In the genomic region with DNA sequence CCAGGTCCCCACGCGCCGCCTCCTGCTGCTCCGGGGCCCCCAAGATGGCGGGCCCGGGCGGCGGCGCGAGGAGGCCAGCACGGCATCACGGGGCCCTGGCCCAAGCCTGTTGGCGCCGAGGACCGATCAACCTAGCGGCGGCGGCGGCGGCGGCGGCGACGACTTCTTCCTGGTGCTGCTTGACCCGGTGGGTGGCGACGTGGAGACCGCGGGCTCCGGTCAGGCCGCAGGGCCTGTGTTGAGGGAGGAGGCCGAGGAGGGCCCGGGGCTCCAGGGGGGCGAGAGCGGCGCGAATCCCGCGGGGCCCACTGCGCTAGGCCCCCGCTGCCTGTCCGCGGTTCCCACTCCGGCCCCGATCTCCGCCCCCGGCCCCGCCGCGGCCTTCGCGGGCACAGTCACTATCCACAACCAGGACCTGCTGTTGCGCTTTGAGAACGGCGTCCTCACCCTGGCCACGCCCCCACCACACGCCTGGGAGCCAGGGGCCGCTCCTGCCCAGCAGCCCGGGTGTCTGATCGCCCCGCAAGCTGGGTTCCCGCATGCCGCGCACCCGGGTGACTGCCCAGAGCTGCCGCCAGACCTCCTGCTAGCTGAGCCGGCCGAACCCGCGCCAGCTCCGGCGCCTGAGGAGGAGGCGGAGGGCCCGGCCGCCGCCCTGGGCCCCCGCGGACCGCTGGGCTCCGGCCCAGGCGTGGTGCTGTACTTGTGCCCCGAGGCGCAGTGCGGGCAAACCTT, we compare ENCODE assay signal across 8 cellular contexts. TPM values are rescaled to one million over a fixed set of nuclear protein-coding genes. Genes with fewer than 3 reads are reported as not detected.
DNase-seq lines count a peak whose midpoint lies in the region; ATAC-seq and TF ChIP-seq lines count a peak whose summit lies in the region.
"Not testable (repeated sequence)": the region's sequence is repeated elsewhere in the genome, so short reads cannot be mapped to it uniquely, and the experiment has no call there.

No MANE protein-coding gene starts in this region.

- POLR2A ChIA-PET in CD4-positive, alpha-beta memory T cell (lab: Charles Lee; ENCODE audit: partially characterized antibody): not testable (repeated sequence)

- H3K9me3 ChIP-seq in CD4-positive, alpha-beta memory T cell (ENCODE audit: control insufficient read depth in 1 of 2, low read length in 2 of 2); lower lobe of right lung: not testable (repeated sequence)

- not testable (repeated sequence) for H3K36me3 ChIP-seq in CD4-positive, alpha-beta memory T cell (ENCODE audit: insufficient read depth, low read length); lower lobe of right lung

- H3K4me1 Mint-ChIP-seq in CD4-positive, alpha-beta memory T cell: peaks cover 24 to 62% (median 40%) of the 10 kb centered on the region in 4 donors

- peaks cover 8 to 23% of the 10 kb centered on the region in 2 donors for H3K36me3 Mint-ChIP-seq in CD4-positive, alpha-beta memory T cell

- DNase-seq in CD4-positive, alpha-beta memory T cell: peak; percentile 37 to 61 (median 47)
- DNase-seq in NOMO-1 treated with dmso at 0.1 percent for 144 hours (lab: John Stamatoyannopoulos, UW; ENCODE audit: unreplicated experiment) (peak; percentile 3), lower lobe of right lung (peak; percentile 56)
- peak; percentile 51 to 61 for DNase-seq in activated T-cell treated with anti-CD3 and anti-CD28 coated beads, Interleukin-2, amount 50 U/mL, for 48 hours
- DNase-seq in epithelial cell of prostate (ENCODE audit: low read depth, low spot score): not testable (repeated sequence)
- DNase-seq in stimulated activated CD4-positive, alpha-beta T cell treated with anti-CD3 and anti-CD28 coated beads, Interleukin-12 subunit alpha, Interleukin-12 subunit beta, amount 100 ng/mL, for 4 hours: peak; percentile 15

- not testable (repeated sequence) for H3K27me3 Mint-ChIP-seq in CD4-positive, alpha-beta memory T cell

- peak overlapping the region in 7 of 8 donors; percentile 39 to 78 (median 65) for H3K4me3 Mint-ChIP-seq in CD4-positive, alpha-beta memory T cell

- TF ChIP-seq CTCF in lower lobe of right lung (IDR thresholded peaks at IDR 0.05): not testable (repeated sequence)

- H3K27me3 ChIP-seq in CD4-positive, alpha-beta memory T cell (ENCODE audit: insufficient read depth, low read length); lower lobe of right lung (ENCODE audit: low read depth): not testable (repeated sequence)

- not testable (repeated sequence) for H3K9me3 Mint-ChIP-seq in CD4-positive, alpha-beta memory T cell

- CTCF ChIA-PET in CD4-positive, alpha-beta memory T cell (lab: Charles Lee; ENCODE audit: partially characterized antibody): not testable (repeated sequence)

- H3K4me1 ChIP-seq in CD4-positive, alpha-beta memory T cell (ENCODE audit: insufficient read depth, low read length): peaks cover 38% of the 10 kb centered on the region
- H3K4me1 ChIP-seq in lower lobe of right lung: peaks cover 13% of the 10 kb centered on the region

- intact Hi-C loops in CD4-positive, alpha-beta memory T cell (cut with micrococcal nuclease): loop anchor here (5.0 kb wide), 2 partner anchors 305 to 320 kb away; partner anchors contain the start of genes FAAH2 and ZXDA
- intact Hi-C loops in lower lobe of right lung (cut with DNase I): not testable (repeated sequence)

- peak overlapping the region in 1 of 2 donors; percentile 38 for H3K4me3 ChIP-seq in CD4-positive, alpha-beta memory T cell (ENCODE audit: low read length in 2 of 2)
- H3K4me3 ChIP-seq in lower lobe of right lung: peak overlapping the region; percentile 59

- H3K27ac Mint-ChIP-seq in CD4-positive, alpha-beta memory T cell: peak overlapping the region in 1 of 7 donors; percentile 47

- peak; percentile 78 for ATAC-seq in GM19467 (IDR thresholded peaks at IDR 0.05; ENCODE audit: unreplicated experiment)
- peak; percentile 69 for ATAC-seq in HG03139 (IDR thresholded peaks at IDR 0.05; ENCODE audit: unreplicated experiment)
- ATAC-seq in lower lobe of right lung: peak; percentile 94 to 96

- H3K27ac ChIP-seq in CD4-positive, alpha-beta memory T cell (ENCODE audit: low read depth, low read length): peak overlapping the region; percentile 50
- H3K27ac ChIP-seq in epithelial cell of prostate (peak overlapping the region; percentile 83), lower lobe of right lung (peak overlapping the region; percentile 92)

RNA-seq across cellular contexts. Expression of gene ZXDB, which starts 0.5 kb away (rescaled TPM):
- total RNA-seq in CD4-positive, alpha-beta memory T cell: 10 to 100 TPM; 14.9 to 15.4 TPM
- 1 to 10 TPM; 2.7 to 6.8 TPM for polyA plus RNA-seq in CD4-positive, alpha-beta memory T cell
- 7.0 TPM for total RNA-seq in lower lobe of right lung
